Comparison of ENCODE assay signal across 9 cellular contexts in genomic region chr6:36765943-36766648, GRCh38.
DNase-seq lines count a peak whose midpoint lies in the region; ATAC-seq, FAIRE-seq and TF ChIP-seq lines count a peak whose summit lies in the region.
"Had no signal": no experiment of that assay in that cellular context is flagged by ENCODE, and none has a peak within 500 bp of the region (broad histone marks: within the 10 kb centered on the region; RNA-seq: fewer than 3 reads in every experiment).

No MANE protein-coding gene starts in this region.

- ATAC-seq in GM21619 (IDR thresholded peaks at IDR 0.05; ENCODE audit: unreplicated experiment) (peak; percentile 78), thoracic aorta (ENCODE audit: insufficient number of reproducible peaks, low FRiP score, low read depth) (peak; percentile 53)

- no peaks in the 10 kb centered on the region for H4K20me1 ChIP-seq in osteoblast (ENCODE audit: insufficient read depth, low read length)

- H3K27me3 ChIP-seq in MG63 (no peaks in the 10 kb centered on the region), SJCRH30 (no peaks in the 10 kb centered on the region), osteoblast (ENCODE audit: insufficient read depth, low read length) (no peaks in the 10 kb centered on the region), thoracic aorta (replicated peaks; ENCODE audit: insufficient read depth) (no peaks in the 10 kb centered on the region)

- H3K79me2 ChIP-seq in osteoblast (ENCODE audit: insufficient read depth, low read length) = no peaks in the 10 kb centered on the region

- TF ChIP-seq CTCF in D721Med (IDR thresholded peaks at IDR 0.05; ENCODE audit: insufficient read depth, missing control alignments) (peak; percentile 99), osteoblast (IDR thresholded peaks at IDR 0.05; ENCODE audit: extremely low read depth, low read depth, low read length) (peak; percentile 98), thoracic aorta (IDR thresholded peaks at IDR 0.05) (peak; percentile 73)

- peak overlapping the region; percentile 62 for H3K4me2 ChIP-seq in osteoblast (ENCODE audit: insufficient read depth, low read length)

- DNase-seq in D721Med (ENCODE audit: insufficient read length, low spot score) (peak; percentile 83), MG63 (peak; percentile 68), SJCRH30 (peak; percentile 85 to 92), foreskin melanocyte (peak; percentile 67), osteoblast (ENCODE audit: insufficient read length, low spot score, missing footprints) (peak; percentile 98), thoracic aorta (ENCODE audit: low spot score) (no peak)
- peak; percentile 68 for DNase-seq in activated effector memory CD4-positive, alpha-beta T cell treated with Interleukin-2 at 50 U/mL for 16 hours

- no peak overlapping the region for H3K4me3 ChIP-seq in MG63
- H3K4me3 ChIP-seq in SJCRH30 = peak overlapping the region; percentile 22
- H3K4me3 ChIP-seq in osteoblast (ENCODE audit: insufficient read depth, low read length) = peak overlapping the region; percentile 54
- peak overlapping the region; percentile 41 for H3K4me3 ChIP-seq in thoracic aorta

- H3K9me3 ChIP-seq in MG63 (no peaks in the 10 kb centered on the region), SJCRH30 (replicated peaks) (no peaks in the 10 kb centered on the region), osteoblast (ENCODE audit: low read depth, low read length) (no peaks in the 10 kb centered on the region), thoracic aorta (no peaks in the 10 kb centered on the region)

- H3K36me3 ChIP-seq in MG63 = no peaks in the 10 kb centered on the region
- H3K36me3 ChIP-seq in SJCRH30 = no peaks in the 10 kb centered on the region
- no peaks in the 10 kb centered on the region for H3K36me3 ChIP-seq in osteoblast (ENCODE audit: insufficient read depth, low read length)
- no peaks in the 10 kb centered on the region for H3K36me3 ChIP-seq in thoracic aorta

- peak overlapping the region; percentile 68 for H2AFZ ChIP-seq in osteoblast (ENCODE audit: low read length)

- peaks cover 23% of the 10 kb centered on the region for H3K4me1 ChIP-seq in SJCRH30
- peaks cover 24% of the 10 kb centered on the region for H3K4me1 ChIP-seq in osteoblast (ENCODE audit: insufficient read depth, low read length)
- peaks cover 0 to 20% of the 10 kb centered on the region in 2 donors for H3K4me1 ChIP-seq in thoracic aorta (ENCODE audit: control insufficient read depth in 1 of 2, low read depth in 2 of 2)

- H3K27ac ChIP-seq in SJCRH30 (no peak overlapping the region), osteoblast (ENCODE audit: low read depth, low read length) (no peak overlapping the region), thoracic aorta (no peak overlapping the region)

- FAIRE-seq in D721Med (lab: Jason Lieb, UNC) = no peak
- FAIRE-seq: colon had no signal
